Comparison of ENCODE assay signal across 13 cellular contexts in genomic region chr6:128421788-128422187, GRCh38.
"Had no signal": no experiment of that assay in that cellular context is flagged by ENCODE, and none has a peak within 500 bp of the region (broad histone marks: within the 10 kb centered on the region; RNA-seq: fewer than 3 reads in every experiment).

No MANE protein-coding gene starts in this region.

- H3K9me3 ChIP-seq: tibial artery, uterus had no signal

- H3K36me3 ChIP-seq: cardiac muscle cell, stomach, tibial artery, uterus had no signal

- H3K4me3 ChIP-seq: cardiac muscle cell, coronary artery, stomach, tibial artery, uterus had no signal

- H3K27me3 ChIP-seq: cardiac muscle cell, stomach, tibial artery, uterus had no signal

- ATAC-seq: left colon had no signal

- DNase-seq: activated CD4-positive, alpha-beta T cell treated with anti-CD3 and anti-CD28 coated beads, Interleukin-2, amount 50 U/mL, for 1 hour; activated gamma-delta T cell; activated naive CD8-positive, alpha-beta T cell treated with anti-CD3 and anti-CD28 coated beads for 36 hours; activated T-cell treated with anti-CD3 and anti-CD28 coated beads, Interleukin-2, amount 50 U/mL, for 48 hours; effector memory CD4-positive, alpha-beta T cell; left colon; stimulated activated CD4-positive, alpha-beta T cell treated with anti-CD3 and anti-CD28 coated beads, Interleukin-4, amount 100 ng/mL, for 24 hours; stomach; tibial artery; uterus had no signal

- H3K4me1 ChIP-seq: uterus had no signal

- H3K27ac ChIP-seq: cardiac muscle cell, epithelial cell of prostate, stomach, uterus had no signal
